In genomic region chr17:42129109-42129837, GRCh38 we compare ENCODE assay signal across 15 cellular contexts. TPM values are rescaled to one million over a fixed set of nuclear protein-coding genes. Genes with fewer than 3 reads are reported as not detected.
DNase-seq lines count a peak whose midpoint lies in the region; ATAC-seq and TF ChIP-seq lines count a peak whose summit lies in the region.
"Had no signal": no experiment of that assay in that cellular context is flagged by ENCODE, and none has a peak within 500 bp of the region (broad histone marks: within the 10 kb centered on the region; RNA-seq: fewer than 3 reads in every experiment).

No MANE protein-coding gene starts in this region.

- H3K4ac ChIP-seq in trophoblast cell (ENCODE audit: low read depth, low read length), result no peak overlapping the region

- H3K27me3 ChIP-seq in trophoblast cell (ENCODE audit: insufficient read depth, low read length), result no peaks in the 10 kb centered on the region
- H3K27me3 ChIP-seq in upper lobe of right lung, result no peaks in the 10 kb centered on the region

- H2BK5ac ChIP-seq in trophoblast cell (ENCODE audit: low read depth, low read length, poor library complexity), result no peak overlapping the region

- H3K36me3 Mint-ChIP-seq in activated naive CD8-positive, alpha-beta T cell treated with anti-CD3 and anti-CD28 coated beads, Interleukin-2, amount 50 U/mL, for 24 hours (ENCODE audit: low read depth), result peaks cover 45% of the 10 kb centered on the region

- no peak overlapping the region for H3K23ac ChIP-seq in trophoblast cell (ENCODE audit: low read length)

- H3K9ac ChIP-seq in trophoblast cell (ENCODE audit: low read length), result no peak overlapping the region

- H4K12ac ChIP-seq in trophoblast cell (ENCODE audit: low read depth, low read length), result no peak overlapping the region

- H3K9me3 Mint-ChIP-seq in activated naive CD8-positive, alpha-beta T cell treated with anti-CD3 and anti-CD28 coated beads, Interleukin-2, amount 50 U/mL, for 24 hours, result no peaks in the 10 kb centered on the region

- peaks cover 1% of the 10 kb centered on the region for H3K9me3 ChIP-seq in trophoblast cell (ENCODE audit: insufficient read depth, low read depth, low read length)
- H3K9me3 ChIP-seq in upper lobe of right lung, result no peaks in the 10 kb centered on the region

- H3K36me3 ChIP-seq in trophoblast cell (ENCODE audit: control insufficient read depth in 1 of 2, insufficient read depth in 2 of 2, low read length in 2 of 2) (peaks cover 47 to 66% of the 10 kb centered on the region in 2 experiments), upper lobe of right lung (peaks cover 55% of the 10 kb centered on the region)

- H2BK12ac ChIP-seq in trophoblast cell (ENCODE audit: low read length), result no peak overlapping the region

- H3K4me1 Mint-ChIP-seq in activated naive CD8-positive, alpha-beta T cell treated with anti-CD3 and anti-CD28 coated beads, Interleukin-2, amount 50 U/mL, for 24 hours, result peaks cover 44% of the 10 kb centered on the region

- H3K14ac ChIP-seq in trophoblast cell (ENCODE audit: low read length), result no peak overlapping the region

- WGBS in trophoblast cell (ENCODE audit: extremely low coverage, insufficient coverage, insufficient read length), result no CpG with 5 or more reads among the region's 8 CpGs

- H3K4me2 ChIP-seq in trophoblast cell (ENCODE audit: low read length), result no peak overlapping the region

- no peak overlapping the region for H2AK5ac ChIP-seq in trophoblast cell (ENCODE audit: low read length)

- DNase-seq in activated naive CD8-positive, alpha-beta T cell treated with anti-CD3 and anti-CD28 coated beads, Interleukin-2, amount 50 U/mL, for 24 hours, result no peak
- DNase-seq in Right ventricle myocardium superior (peak; percentile 72), trophoblast cell (no peak), upper lobe of right lung (no peak), epidermal melanocyte (ENCODE audit: insufficient read length, low spot score) (no peak), middle frontal gyrus (ENCODE audit: extremely low spot score, low spot score) (no peak), COLO829 (ENCODE audit: low spot score) (no peak)
- DNase-seq: activated CD4-positive, CD25-positive, alpha-beta regulatory T cell; effector CD8-positive, alpha-beta T cell; foreskin melanocyte; GF-D8; H7; kidney glomerular epithelial cell; NCI-H2171 had no signal

- H3K4me1 ChIP-seq in trophoblast cell (ENCODE audit: control insufficient read depth in 1 of 2, insufficient read depth in 2 of 2, low read length in 2 of 2) (peaks cover 0 to 2% of the 10 kb centered on the region in 2 experiments), upper lobe of right lung (peaks cover 54% of the 10 kb centered on the region)

- no peak overlapping the region for H3K4me3 Mint-ChIP-seq in activated naive CD8-positive, alpha-beta T cell treated with anti-CD3 and anti-CD28 coated beads, Interleukin-2, amount 50 U/mL, for 24 hours

- H4K8ac ChIP-seq in trophoblast cell (ENCODE audit: low read depth, low read length), result no peak overlapping the region

- no peak overlapping the region for H2BK120ac ChIP-seq in trophoblast cell (ENCODE audit: insufficient read depth, low read length, poor library complexity)

- no peaks in the 10 kb centered on the region for H3K27me3 Mint-ChIP-seq in activated naive CD8-positive, alpha-beta T cell treated with anti-CD3 and anti-CD28 coated beads, Interleukin-2, amount 50 U/mL, for 24 hours

- no peak overlapping the region for H3K18ac ChIP-seq in trophoblast cell (ENCODE audit: low read length)

- no peaks in the 10 kb centered on the region for H3K79me1 ChIP-seq in trophoblast cell (ENCODE audit: low read length)

- H3K27ac Mint-ChIP-seq in activated naive CD8-positive, alpha-beta T cell treated with anti-CD3 and anti-CD28 coated beads, Interleukin-2, amount 50 U/mL, for 24 hours, result peak overlapping the region; percentile 85

- intact Hi-C loops in Right ventricle myocardium superior (cut with DNase I) (no loop called here), upper lobe of right lung (cut with DNase I) (no loop called here)

- TF ChIP-seq CTCF in upper lobe of right lung (IDR thresholded peaks at IDR 0.05), result no peak

- peaks cover 3% of the 10 kb centered on the region for H3K79me2 ChIP-seq in trophoblast cell (ENCODE audit: control insufficient read depth, insufficient read depth, low read length, poor library complexity)

- no peak overlapping the region for H4K91ac ChIP-seq in trophoblast cell (ENCODE audit: low read depth, low read length)

- peak overlapping the region; percentile 25 for H3K4me3 ChIP-seq in trophoblast cell (ENCODE audit: low read depth, low read length)
- H3K4me3 ChIP-seq in upper lobe of right lung, result no peak overlapping the region

- ATAC-seq in activated naive CD8-positive, alpha-beta T cell treated with anti-CD3 and anti-CD28 coated beads, Interleukin-2, amount 50 U/mL, for 24 hours, result no peak
- ATAC-seq in Right ventricle myocardium superior (ENCODE audit: poor library complexity), result peak; percentile 48
- peak; percentile 30 for ATAC-seq in upper lobe of right lung

- H3K27ac ChIP-seq in trophoblast cell (ENCODE audit: low read depth, low read length), result no peak overlapping the region
- H3K27ac ChIP-seq in upper lobe of right lung, result peak overlapping the region; percentile 80

- H2AFZ ChIP-seq in trophoblast cell (ENCODE audit: insufficient read depth, low read length, poor library complexity), result no peak overlapping the region

RNA-seq across cellular contexts. Expression of gene HSPB9, which starts 6.7 kb away (rescaled TPM):
- total RNA-seq in Right ventricle myocardium superior, result 0.11 TPM
- 0.01 and 0.03 TPM in 2 replicates for polyA plus RNA-seq in trophoblast cell (2013)
- not detected for total RNA-seq in upper lobe of right lung
- total RNA-seq: HT-29 had no signal

RNA-seq across cellular contexts. Expression of gene KAT2A, which starts 8.1 kb away (rescaled TPM):
- total RNA-seq in Right ventricle myocardium superior, result 22.6 TPM
- 14.5 and 14.6 TPM in 2 replicates for polyA plus RNA-seq in trophoblast cell (2013)
- 45.3 TPM for total RNA-seq in upper lobe of right lung

RNA-seq across cellular contexts. Expression of gene DHX58, which starts 16.8 kb away (rescaled TPM):
- total RNA-seq in Right ventricle myocardium superior (2.5 TPM), upper lobe of right lung (27.5 TPM)
- polyA plus RNA-seq in trophoblast cell (2013), result 0.10 and 0.22 TPM in 2 replicates

RNA-seq across cellular contexts. Expression of gene RAB5C, which starts 25.5 kb away (rescaled TPM):
- 38.6 TPM for total RNA-seq in Right ventricle myocardium superior
- polyA plus RNA-seq in trophoblast cell (2013), result 171 and 172 TPM in 2 replicates
- 154 TPM for total RNA-seq in upper lobe of right lung

RNA-seq across cellular contexts. Expression of gene ZNF385C, which starts 31.0 kb away (rescaled TPM):
- total RNA-seq in Right ventricle myocardium superior (0.16 TPM), upper lobe of right lung (0.78 TPM)
- 0.26 and 0.36 TPM in 2 replicates for polyA plus RNA-seq in trophoblast cell (2013)
